18 cellular contexts compared by ENCODE assay signal in the genomic region with DNA sequence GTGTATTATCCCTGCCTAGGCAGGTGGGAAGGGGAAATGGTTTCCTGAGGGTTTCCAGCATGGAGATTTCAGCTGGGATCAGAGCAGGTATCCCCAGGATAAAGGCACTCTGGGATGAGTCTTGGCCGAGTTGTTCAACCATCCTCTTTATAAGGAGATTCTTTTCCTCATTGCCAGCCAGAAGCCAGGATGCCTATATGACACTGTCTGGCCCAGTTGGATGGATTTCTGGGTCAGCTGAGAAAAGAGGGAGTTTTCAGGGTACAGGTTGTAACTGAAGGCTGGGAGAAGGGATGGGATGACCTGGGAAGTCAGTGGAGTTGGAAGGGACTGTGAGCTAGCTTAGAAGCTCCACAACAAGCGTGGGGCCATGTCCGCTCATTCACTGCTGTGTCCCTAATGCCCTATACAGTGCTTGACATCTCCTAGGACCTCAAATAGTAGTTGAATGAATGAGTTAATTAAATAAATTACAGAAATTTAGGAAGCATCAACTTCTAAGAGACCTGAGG. TPM values are rescaled to one million over a fixed set of nuclear protein-coding genes. Genes with fewer than 3 reads are reported as not detected.
DNase-seq lines count a peak whose midpoint lies in the region; TF ChIP-seq lines count a peak whose summit lies in the region.
"Had no signal": no experiment of that assay in that cellular context is flagged by ENCODE, and none has a peak within 500 bp of the region (broad histone marks: within the 10 kb centered on the region; RNA-seq: fewer than 3 reads in every experiment).

No MANE protein-coding gene starts in this region.

- no peaks in the 10 kb centered on the region for H3K36me3 ChIP-seq in endodermal cell (ENCODE audit: control insufficient read depth, insufficient read depth, low read length)
- H3K36me3 ChIP-seq in transverse colon: no peaks in the 10 kb centered on the region
- H3K36me3 ChIP-seq: BLaER1 had no signal

- peak; percentile 13 for DNase-seq in activated CD4-positive, alpha-beta memory T cell treated with anti-CD3 and anti-CD28 coated beads, Interleukin-2, amount 10 ng/mL, durations not matched to agents 7 days and 5 days
- no peak for DNase-seq in activated CD4-positive, alpha-beta memory T cell treated with anti-CD3 and anti-CD28 coated beads for 36 hours
- peak; percentile 21 for DNase-seq in endodermal cell
- peak; percentile 24 for DNase-seq in posterior vena cava (ENCODE audit: low spot score)
- no peak for DNase-seq in transverse colon
- no peak for DNase-seq in effector CD8-positive, alpha-beta T cell (lab: John Stamatoyannopoulos, UW)
- DNase-seq in NCI-H1092 (lab: John Stamatoyannopoulos, UW): no peak
- DNase-seq in germinal center (ENCODE audit: low spot score): no peak
- DNase-seq: CD8-positive, alpha-beta memory T cell; DND-41; GDM1; NCI-H1048; NCI-H2227 treated with DMSO at 0.1 percent for 48 hours; NCI-H526 treated with DMSO at 0.1 percent for 48 hours had no signal

- H3K4me1 Mint-ChIP-seq in activated CD4-positive, alpha-beta memory T cell treated with anti-CD3 and anti-CD28 coated beads, Interleukin-2, amount 10 ng/mL, durations not matched to agents 7 days and 5 days: no peaks in the 10 kb centered on the region
- H3K4me1 Mint-ChIP-seq in activated CD4-positive, alpha-beta memory T cell treated with anti-CD3 and anti-CD28 coated beads for 36 hours (ENCODE audit: low read depth): peaks cover 11% of the 10 kb centered on the region
- H3K4me1 Mint-ChIP-seq in endodermal cell: peaks cover 32% of the 10 kb centered on the region
- H3K4me1 Mint-ChIP-seq: CD8-positive, alpha-beta memory T cell had no signal

- H3K4me3 ChIP-seq in endodermal cell (ENCODE audit: low read length) (no peak overlapping the region), transverse colon (no peak overlapping the region)
- H3K4me3 ChIP-seq: BLaER1, K562 had no signal

- WGBS in endodermal cell (ENCODE audit: insufficient coverage in 1 of 2, insufficient read length in 1 of 2), 2 experiments: 89 to 90% methylated on average over 2 to 3 of the region's 3 CpGs
- 86 to 94% methylated on average over 3 of the region's 3 CpGs for WGBS in transverse colon (ENCODE audit: low coverage in 1 of 2), 2 donors

- TF ChIP-seq CTCF in endodermal cell (conservative IDR thresholded peaks at IDR 0.05) (no peak), transverse colon (IDR thresholded peaks at IDR 0.05) (no peak)

- peaks cover 4% of the 10 kb centered on the region for H3K36me3 Mint-ChIP-seq in activated CD4-positive, alpha-beta memory T cell treated with anti-CD3 and anti-CD28 coated beads, Interleukin-2, amount 10 ng/mL, durations not matched to agents 7 days and 5 days (ENCODE audit: low read depth)
- no peaks in the 10 kb centered on the region for H3K36me3 Mint-ChIP-seq in activated CD4-positive, alpha-beta memory T cell treated with anti-CD3 and anti-CD28 coated beads for 36 hours
- no peaks in the 10 kb centered on the region for H3K36me3 Mint-ChIP-seq in endodermal cell (ENCODE audit: low read depth)
- H3K36me3 Mint-ChIP-seq: CD8-positive, alpha-beta memory T cell had no signal

- H3K9ac ChIP-seq in endodermal cell (ENCODE audit: extremely low read depth, low read length, poor library complexity, severe bottlenecking): no peak overlapping the region
- H3K9ac ChIP-seq: BLaER1 had no signal

- in situ Hi-C loops in transverse colon (cut with MboI; ENCODE audit: low pct_ligation_motif_present in 1 of 4, low pct_unique_long_range_greater_than_20kb in 1 of 4, low sequenced_read_pairs in 3 of 4): no loop called here

- CTCF ChIA-PET in activated CD4-positive, alpha-beta memory T cell treated with anti-CD3 and anti-CD28 coated beads, Interleukin-2, amount 10 ng/mL, durations not matched to agents 7 days and 5 days (lab: Charles Lee): interaction anchor here (1.2 to 1.8 kb wide), 2 partner anchors 188 to 196 kb away, joined by 3 to 6 read pairs; partner anchors contain the start of gene HS1BP3
- CTCF ChIA-PET in activated CD4-positive, alpha-beta memory T cell treated with anti-CD3 and anti-CD28 coated beads for 36 hours (lab: Charles Lee): interaction anchor here (0.7 kb wide), 1 partner anchor 196 kb away, joined by 3 read pairs; no protein-coding TSS in a partner anchor

- H3K4me3 Mint-ChIP-seq in activated CD4-positive, alpha-beta memory T cell treated with anti-CD3 and anti-CD28 coated beads, Interleukin-2, amount 10 ng/mL, durations not matched to agents 7 days and 5 days: no peak overlapping the region
- no peak overlapping the region for H3K4me3 Mint-ChIP-seq in activated CD4-positive, alpha-beta memory T cell treated with anti-CD3 and anti-CD28 coated beads for 36 hours
- H3K4me3 Mint-ChIP-seq in endodermal cell: no peak overlapping the region
- H3K4me3 Mint-ChIP-seq: CD8-positive, alpha-beta memory T cell had no signal

- no peak overlapping the region for H3K27ac ChIP-seq in endodermal cell (ENCODE audit: low read depth, low read length)
- peak overlapping the region; percentile 48 to 76 (median 62) for H3K27ac ChIP-seq in transverse colon
- H3K27ac ChIP-seq: 22Rv1, BLaER1, HL-60 had no signal

- H3K27me3 Mint-ChIP-seq in activated CD4-positive, alpha-beta memory T cell treated with anti-CD3 and anti-CD28 coated beads, Interleukin-2, amount 10 ng/mL, durations not matched to agents 7 days and 5 days: peaks cover 29% of the 10 kb centered on the region
- H3K27me3 Mint-ChIP-seq in activated CD4-positive, alpha-beta memory T cell treated with anti-CD3 and anti-CD28 coated beads for 36 hours: peaks cover 20% of the 10 kb centered on the region
- peaks cover 6% of the 10 kb centered on the region for H3K27me3 Mint-ChIP-seq in endodermal cell (ENCODE audit: insufficient read depth)

- H3K9me3 ChIP-seq in endodermal cell (ENCODE audit: control insufficient read depth, low read length) (no peaks in the 10 kb centered on the region), transverse colon (no peaks in the 10 kb centered on the region)
- H3K9me3 ChIP-seq: BLaER1 had no signal

- no peak for TF ChIP-seq EP300 in transverse colon (IDR thresholded peaks at IDR 0.05; ENCODE audit: low read depth)

- peaks cover 10% of the 10 kb centered on the region for H3K27me3 ChIP-seq in endodermal cell (ENCODE audit: control insufficient read depth, insufficient read depth, low read length, poor library complexity, severe bottlenecking)
- H3K27me3 ChIP-seq in transverse colon: no peaks in the 10 kb centered on the region

- intact Hi-C loops in activated CD4-positive, alpha-beta memory T cell treated with anti-CD3 and anti-CD28 coated beads for 36 hours (cut with micrococcal nuclease): no loop called here
- intact Hi-C loops in posterior vena cava (cut with DNase I) (no loop called here), transverse colon (cut with DNase I; ENCODE audit: low total_unique reads) (no loop called here)

- no peak for TF ChIP-seq POLR2A in transverse colon (IDR thresholded peaks at IDR 0.05)

- peaks cover 12% of the 10 kb centered on the region for H3K4me1 ChIP-seq in endodermal cell (ENCODE audit: control insufficient read depth, insufficient read depth, low read length)
- peaks cover 4 to 28% (median 12%) of the 10 kb centered on the region in 4 donors for H3K4me1 ChIP-seq in transverse colon
- H3K4me1 ChIP-seq: BLaER1 had no signal

- H3K27ac Mint-ChIP-seq in activated CD4-positive, alpha-beta memory T cell treated with anti-CD3 and anti-CD28 coated beads, Interleukin-2, amount 10 ng/mL, durations not matched to agents 7 days and 5 days: no peak overlapping the region
- no peak overlapping the region for H3K27ac Mint-ChIP-seq in activated CD4-positive, alpha-beta memory T cell treated with anti-CD3 and anti-CD28 coated beads for 36 hours
- no peak overlapping the region for H3K27ac Mint-ChIP-seq in endodermal cell
- H3K27ac Mint-ChIP-seq: CD8-positive, alpha-beta memory T cell had no signal

- no peaks in the 10 kb centered on the region for H3K9me3 Mint-ChIP-seq in activated CD4-positive, alpha-beta memory T cell treated with anti-CD3 and anti-CD28 coated beads, Interleukin-2, amount 10 ng/mL, durations not matched to agents 7 days and 5 days
- no peaks in the 10 kb centered on the region for H3K9me3 Mint-ChIP-seq in activated CD4-positive, alpha-beta memory T cell treated with anti-CD3 and anti-CD28 coated beads for 36 hours
- H3K9me3 Mint-ChIP-seq in endodermal cell: peaks cover 3% of the 10 kb centered on the region

- POLR2A ChIA-PET in activated CD4-positive, alpha-beta memory T cell treated with anti-CD3 and anti-CD28 coated beads, Interleukin-2, amount 10 ng/mL, durations not matched to agents 7 days and 5 days (lab: Charles Lee): no interaction called here
- POLR2A ChIA-PET in activated CD4-positive, alpha-beta memory T cell treated with anti-CD3 and anti-CD28 coated beads for 36 hours (lab: Charles Lee): interaction anchor here (1.7 kb wide), 1 partner anchor 8 kb away, joined by 6 read pairs; the partner anchor contains the start of gene RHOB

RNA-seq across cellular contexts. Expression of gene RHOB, which starts 8.3 kb away (rescaled TPM):
- total RNA-seq in activated CD4-positive, alpha-beta memory T cell treated with anti-CD3 and anti-CD28 coated beads, Interleukin-2, amount 10 ng/mL, durations not matched to agents 7 days and 5 days: 10 to 100 TPM; 14.0 to 14.4 TPM
- 10 to 100 TPM; 31.6 to 33.6 TPM for total RNA-seq in activated CD4-positive, alpha-beta memory T cell treated with anti-CD3 and anti-CD28 coated beads for 36 hours
- 10 to 100 TPM; 25.6 to 47.0 TPM for total RNA-seq in endodermal cell
- 148 TPM for polyA plus RNA-seq in endodermal cell (2013, experiment 1 of 2)
- polyA plus RNA-seq in endodermal cell (2013, experiment 2 of 2): 167 TPM
- 1,000 to 10,000 TPM in 1 of 2 donors, 100 to 1,000 TPM in 1; 742 to 1,258 TPM for total RNA-seq in posterior vena cava
- total RNA-seq in transverse colon: 100 to 1,000 TPM; 360 to 732 (median 532) TPM

Comparison
In these comparisons a context has a peak if more than half of its experiments do, and no peak if none do; other contexts are left out.
1. DNase-seq: peak in activated CD4-positive, alpha-beta memory T cell treated with anti-CD3 and anti-CD28 coated beads, Interleukin-2, amount 10 ng/mL, durations not matched to agents 7 days and 5 days (single experiment), endodermal cell (single experiment) and posterior vena cava (single experiment); none in activated CD4-positive, alpha-beta memory T cell treated with anti-CD3 and anti-CD28 coated beads for 36 hours (single experiment), transverse colon (single experiment), effector CD8-positive, alpha-beta T cell (single experiment), NCI-H1092 (single experiment) and germinal center (single experiment).
2. RNA of gene RHOB, which starts 8.3 kb away (total RNA-seq): 742 to 1,258 TPM in posterior vena cava and 360 to 732 TPM in transverse colon; 25.6 to 47.0 TPM in endodermal cell, 31.6 to 33.6 TPM in activated CD4-positive, alpha-beta memory T cell treated with anti-CD3 and anti-CD28 coated beads for 36 hours and 14.0 to 14.4 TPM in activated CD4-positive, alpha-beta memory T cell treated with anti-CD3 and anti-CD28 coated beads, Interleukin-2, amount 10 ng/mL, durations not matched to agents 7 days and 5 days; every median in the first group is over 4 times any median in the second.